In the genomic region with DNA sequence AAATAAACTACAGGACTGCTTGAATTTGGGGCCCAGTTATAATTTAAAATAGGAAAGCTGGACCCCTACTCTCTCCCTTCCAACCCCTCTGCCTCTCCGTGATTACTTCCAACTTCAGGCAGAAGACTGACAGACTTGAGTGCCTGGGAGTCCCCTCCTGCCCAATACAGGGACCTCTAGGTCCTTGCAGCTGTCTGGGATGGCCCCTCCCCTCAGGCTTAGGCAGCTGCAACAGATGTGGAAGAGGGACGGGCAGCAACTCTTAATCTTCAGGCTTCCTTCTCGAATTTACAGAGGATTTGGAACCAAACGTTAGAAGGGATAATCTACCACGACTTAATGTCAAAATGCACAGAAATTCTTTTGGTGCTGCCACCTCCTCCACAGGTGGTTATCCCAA, we compare ENCODE assay signal across 1 cellular context.
TF ChIP-seq lines count a peak whose summit lies in the region.

No MANE protein-coding gene starts in this region.

TF ChIP-seq in endothelial cell of umbilical vein, 7 proteins besides CTCF, POLR2A, EP300 and RAD21:
- TF ChIP-seq POLR2AphosphoS5 (IDR thresholded peaks at IDR 0.05; ENCODE audit: insufficient read depth, low read depth, low read length) (no peak), JUN (IDR thresholded peaks at IDR 0.05; ENCODE audit: borderline replicate concordance, insufficient read depth, insufficient read length, low read depth) (no peak), GATA2 (IDR thresholded peaks at IDR 0.05; ENCODE audit: insufficient read depth, insufficient read length, low read depth, low read length) (no peak), FOS (IDR thresholded peaks at IDR 0.05; ENCODE audit: borderline replicate concordance, insufficient read depth, low read length) (no peak), MYC (IDR thresholded peaks at IDR 0.05; ENCODE audit: low read depth, low read length) (no peak), EZH2 (IDR thresholded peaks at IDR 0.05; ENCODE audit: borderline replicate concordance, low read depth, low read length, severe bottlenecking) (no peak)
- TF ChIP-seq, protein P1, sequence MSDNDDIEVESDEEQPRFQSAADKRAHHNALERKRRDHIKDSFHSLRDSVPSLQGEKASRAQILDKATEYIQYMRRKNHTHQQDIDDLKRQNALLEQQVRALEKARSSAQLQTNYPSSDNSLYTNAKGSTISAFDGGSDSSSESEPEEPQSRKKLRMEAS (IDR thresholded peaks at IDR 0.05; ENCODE audit: insufficient read depth, insufficient read length) = no peak
